Comparison of ENCODE assay signal across 19 cellular contexts in genomic region chr6:91626935-91627334, GRCh38.
"Had no signal": no experiment of that assay in that cellular context is flagged by ENCODE, and none has a peak within 500 bp of the region (broad histone marks: within the 10 kb centered on the region; RNA-seq: fewer than 3 reads in every experiment).

No MANE protein-coding gene starts in this region.

- H3K4me1 ChIP-seq: left lung, parathyroid adenoma, thyroid gland had no signal

- H3K9me3 Mint-ChIP-seq: WTC11 had no signal

- H3K9me3 ChIP-seq: neutrophil, thyroid gland had no signal

- H3K4me1 Mint-ChIP-seq: memory B cell; naive thymus-derived CD8-positive, alpha-beta T cell; stimulated activated effector memory CD8-positive, alpha-beta T cell treated with anti-CD3 and anti-CD28 coated beads, Interleukin-12 subunit alpha, Interleukin-12 subunit beta, amount 100 ng/mL, for 72 hours; WTC11 had no signal

- H3K27ac Mint-ChIP-seq: activated CD8-positive, alpha-beta T cell treated with anti-CD3 and anti-CD28 coated beads, Interleukin-2, amount 10 ng/mL, durations not matched to agents 7 days and 5 days; activated naive CD4-positive, alpha-beta T cell treated with anti-CD3 and anti-CD28 coated beads, Interleukin-2, amount 50 U/mL, for 72 hours; activated T-cell treated with anti-CD3 and anti-CD28 coated beads, Interleukin-2, amount 50 U/mL, for 72 hours; brain; dendritic cell treated with granulocyte-macrophage colony-stimulating factor and Interleukin-4, amounts not matched to agents 40 ng/mL and 50 ng/mL, for 4 days; effector memory CD8-positive, alpha-beta T cell; memory B cell; naive thymus-derived CD8-positive, alpha-beta T cell; stimulated activated effector memory CD8-positive, alpha-beta T cell treated with anti-CD3 and anti-CD28 coated beads, Interleukin-12 subunit alpha, Interleukin-12 subunit beta, amount 100 ng/mL, for 72 hours; WTC11 had no signal

- H3K4me3 Mint-ChIP-seq: activated CD8-positive, alpha-beta T cell treated with anti-CD3 and anti-CD28 coated beads, Interleukin-2, amount 10 ng/mL, durations not matched to agents 7 days and 5 days; activated T-cell treated with anti-CD3 and anti-CD28 coated beads, Interleukin-2, amount 50 U/mL, for 72 hours; brain; dendritic cell treated with granulocyte-macrophage colony-stimulating factor and Interleukin-4, amounts not matched to agents 40 ng/mL and 50 ng/mL, for 4 days; effector memory CD8-positive, alpha-beta T cell; memory B cell; naive thymus-derived CD8-positive, alpha-beta T cell; stimulated activated effector memory CD8-positive, alpha-beta T cell treated with anti-CD3 and anti-CD28 coated beads, Interleukin-12 subunit alpha, Interleukin-12 subunit beta, amount 100 ng/mL, for 72 hours; WTC11 had no signal

- H3K36me3 ChIP-seq: left lung, neutrophil, thyroid gland had no signal

- H3K27me3 Mint-ChIP-seq: dendritic cell treated with granulocyte-macrophage colony-stimulating factor and Interleukin-4, amounts not matched to agents 40 ng/mL and 50 ng/mL, for 4 days; effector memory CD8-positive, alpha-beta T cell; memory B cell; naive thymus-derived CD8-positive, alpha-beta T cell had no signal

- H3K9ac ChIP-seq: parathyroid adenoma had no signal

- H3K36me3 Mint-ChIP-seq: activated naive CD4-positive, alpha-beta T cell treated with anti-CD3 and anti-CD28 coated beads, Interleukin-2, amount 50 U/mL, for 72 hours; brain; memory B cell; naive thymus-derived CD8-positive, alpha-beta T cell; stimulated activated effector memory CD8-positive, alpha-beta T cell treated with anti-CD3 and anti-CD28 coated beads, Interleukin-12 subunit alpha, Interleukin-12 subunit beta, amount 100 ng/mL, for 72 hours; WTC11 had no signal

- H2AFZ ChIP-seq: parathyroid adenoma had no signal

- H3K4me3 ChIP-seq: left lung, thyroid gland had no signal

- H3K27ac ChIP-seq: left lung, neutrophil, parathyroid adenoma, thyroid gland had no signal

- ATAC-seq: activated CD8-positive, alpha-beta T cell treated with anti-CD3 and anti-CD28 coated beads, Interleukin-2, amount 10 ng/mL, durations not matched to agents 7 days and 5 days; activated naive CD4-positive, alpha-beta T cell treated with anti-CD3 and anti-CD28 coated beads, Interleukin-2, amount 50 U/mL, for 72 hours; activated T-cell treated with anti-CD3 and anti-CD28 coated beads, Interleukin-2, amount 50 U/mL, for 72 hours; effector memory CD8-positive, alpha-beta T cell; left lung; naive thymus-derived CD8-positive, alpha-beta T cell; stimulated activated effector memory CD8-positive, alpha-beta T cell treated with anti-CD3 and anti-CD28 coated beads, Interleukin-12 subunit alpha, Interleukin-12 subunit beta, amount 100 ng/mL, for 72 hours; WTC11 had no signal

- H3K27me3 ChIP-seq: left lung, neutrophil, thyroid gland had no signal

- DNase-seq: activated CD4-positive, alpha-beta T cell treated with anti-CD3 and anti-CD28 coated beads for 48 hours; activated CD8-positive, alpha-beta memory T cell treated with anti-CD3 and anti-CD28 coated beads, Interleukin-2, amount 50 U/mL, for 4 hours; activated CD8-positive, alpha-beta T cell treated with anti-CD3 and anti-CD28 coated beads, Interleukin-2, amount 10 ng/mL, durations not matched to agents 7 days and 5 days; activated gamma-delta T cell; activated T-cell treated with anti-CD3 and anti-CD28 coated beads, Interleukin-2, amount 50 U/mL, for 72 hours; cerebellar nuclear complex; effector memory CD8-positive, alpha-beta T cell; left lung; naive thymus-derived CD8-positive, alpha-beta T cell; retina; thyroid gland had no signal

- H3K79me2 ChIP-seq: parathyroid adenoma had no signal
